In the genomic region with DNA sequence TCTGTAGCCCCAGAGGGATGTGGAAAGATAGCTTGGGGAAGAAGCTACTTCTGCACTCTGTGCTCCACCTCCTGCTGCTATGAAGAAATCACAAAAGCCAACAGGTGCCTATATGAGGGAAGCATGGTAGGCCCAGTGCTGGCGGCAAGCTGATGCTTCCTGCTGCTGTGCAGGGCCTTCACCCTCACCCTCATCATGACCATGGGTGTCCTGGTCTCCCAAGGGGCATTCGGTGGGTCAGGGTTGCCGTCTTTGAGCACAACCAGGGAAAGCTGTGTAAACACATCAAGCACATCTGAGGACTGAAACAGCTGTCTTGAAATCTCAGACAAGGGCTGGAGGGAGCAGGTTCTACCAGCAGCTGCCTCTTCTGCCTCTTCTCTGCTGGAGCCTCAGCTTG, we compare ENCODE assay signal across 16 cellular contexts.
DNase-seq lines count a peak whose midpoint lies in the region; ATAC-seq and TF ChIP-seq lines count a peak whose summit lies in the region.
"Had no signal": no experiment of that assay in that cellular context is flagged by ENCODE, and none has a peak within 500 bp of the region (broad histone marks: within the 10 kb centered on the region; RNA-seq: fewer than 3 reads in every experiment).

No MANE protein-coding gene starts in this region.

- POLR2A ChIA-PET in HEK293 (lab: Yijun Ruan, JAX): no interaction called here

- TF ChIP-seq CTCF in HEK293 (tag by site-specific recombination; IDR thresholded peaks at IDR 0.05) (no peak), gastroesophageal sphincter (IDR thresholded peaks at IDR 0.05) (no peak)

- H3K4me3 ChIP-seq in BLaER1 (no peak overlapping the region), HEK293 (ENCODE audit: low read depth, low read length) (no peak overlapping the region), trophoblast cell (ENCODE audit: low read depth, low read length) (no peak overlapping the region), gastroesophageal sphincter (no peak overlapping the region)
- H3K4me3 ChIP-seq: A549 had no signal

- CTCF ChIA-PET in HEK293 (lab: Yijun Ruan, JAX): interaction anchor here (0.6 to 1.0 kb wide), 3 partner anchors 109 to 373 kb away, joined by 3 to 4 read pairs (median 3); no protein-coding TSS in a partner anchor

- no peak for ATAC-seq in HG03280 (IDR thresholded peaks at IDR 0.05; ENCODE audit: unreplicated experiment)
- no peak for ATAC-seq in gastroesophageal sphincter
- ATAC-seq: A549; CD8-positive, alpha-beta T cell had no signal

- no peak overlapping the region for H2BK12ac ChIP-seq in trophoblast cell (ENCODE audit: low read length)

- TF ChIP-seq EP300 in gastroesophageal sphincter (IDR thresholded peaks at IDR 0.05): no peak

- no peaks in the 10 kb centered on the region for H3K79me1 ChIP-seq in trophoblast cell (ENCODE audit: low read length)

- DNase-seq in trophoblast cell (no peak), ecto neural progenitor cell (ENCODE audit: low spot score) (no peak)
- DNase-seq: AML-193; Caco-2; Calu3; CD4-positive, alpha-beta T cell; CD8-positive, alpha-beta T cell; DMS79 treated with DMSO at 0.1 percent for 48 hours; GF-D8 had no signal

- no peak overlapping the region for H3K23ac ChIP-seq in trophoblast cell (ENCODE audit: low read length)

- no peak overlapping the region for H2AFZ ChIP-seq in trophoblast cell (ENCODE audit: insufficient read depth, low read length, poor library complexity)

- no peak overlapping the region for H4K91ac ChIP-seq in trophoblast cell (ENCODE audit: low read depth, low read length)

- H3K36me3 ChIP-seq in BLaER1: no peaks in the 10 kb centered on the region
- no peaks in the 10 kb centered on the region for H3K36me3 ChIP-seq in HEK293 (ENCODE audit: control insufficient read depth in 2 of 2, insufficient read depth in 1 of 2, low read length in 2 of 2)
- H3K36me3 ChIP-seq in trophoblast cell (ENCODE audit: control insufficient read depth in 1 of 2, insufficient read depth in 2 of 2, low read length in 2 of 2): no peaks in the 10 kb centered on the region
- no peaks in the 10 kb centered on the region for H3K36me3 ChIP-seq in gastroesophageal sphincter

- H3K9me3 ChIP-seq in BLaER1 (no peaks in the 10 kb centered on the region; the same call in 1 of the 2 replicates), HEK293 (ENCODE audit: control insufficient read depth, insufficient read depth, low read depth, low read length) (no peaks in the 10 kb centered on the region), trophoblast cell (ENCODE audit: insufficient read depth, low read depth, low read length) (peaks cover 10% of the 10 kb centered on the region), gastroesophageal sphincter (no peaks in the 10 kb centered on the region)
- H3K9me3 ChIP-seq: A549, Caco-2 had no signal

- no peak overlapping the region for H3K4ac ChIP-seq in trophoblast cell (ENCODE audit: low read depth, low read length)

- no peak overlapping the region for H3K18ac ChIP-seq in trophoblast cell (ENCODE audit: low read length)

- TF ChIP-seq POLR2A in gastroesophageal sphincter (IDR thresholded peaks at IDR 0.05): no peak

- H3K14ac ChIP-seq in trophoblast cell (ENCODE audit: low read length): no peak overlapping the region

- H2AK5ac ChIP-seq in trophoblast cell (ENCODE audit: low read length): no peak overlapping the region

- no peaks in the 10 kb centered on the region for H3K79me2 ChIP-seq in trophoblast cell (ENCODE audit: control insufficient read depth, insufficient read depth, low read length, poor library complexity)

- H4K8ac ChIP-seq in trophoblast cell (ENCODE audit: low read depth, low read length): no peak overlapping the region

- H3K4me2 ChIP-seq in BLaER1 (peak overlapping the region; percentile 48), trophoblast cell (ENCODE audit: low read length) (no peak overlapping the region)
- H3K4me2 ChIP-seq: A549 had no signal

- H3K27me3 ChIP-seq in BLaER1 (no peaks in the 10 kb centered on the region), trophoblast cell (ENCODE audit: insufficient read depth, low read length) (no peaks in the 10 kb centered on the region), gastroesophageal sphincter (no peaks in the 10 kb centered on the region)

- no peak overlapping the region for H3K9ac ChIP-seq in BLaER1
- peak overlapping the region; percentile 23 for H3K9ac ChIP-seq in trophoblast cell (ENCODE audit: low read length)

- H3K27ac ChIP-seq in BLaER1 (no peak overlapping the region), HEK293 (ENCODE audit: extremely low read depth, low read depth, low read length) (no peak overlapping the region), trophoblast cell (ENCODE audit: low read depth, low read length) (no peak overlapping the region), gastroesophageal sphincter (no peak overlapping the region)
- H3K27ac ChIP-seq: 22Rv1, A549, C4-2B had no signal

- no CpG with 5 or more reads among the region's 3 CpGs for WGBS in trophoblast cell (ENCODE audit: extremely low coverage, insufficient coverage, insufficient read length)
- WGBS in gastroesophageal sphincter (ENCODE audit: low coverage in 1 of 2), 2 donors: 100% methylated on average over 1 of the region's 3 CpGs; no CpG with 5 or more reads in 1 of the 2 donors

- peaks cover 25% of the 10 kb centered on the region for H3K4me1 ChIP-seq in BLaER1
- no peaks in the 10 kb centered on the region for H3K4me1 ChIP-seq in HEK293 (ENCODE audit: control insufficient read depth, insufficient read depth, low read length)
- no peaks in the 10 kb centered on the region for H3K4me1 ChIP-seq in trophoblast cell (ENCODE audit: control insufficient read depth in 1 of 2, insufficient read depth in 2 of 2, low read length in 2 of 2)
- H3K4me1 ChIP-seq in gastroesophageal sphincter: no peaks in the 10 kb centered on the region
- H3K4me1 ChIP-seq: A549, Caco-2 had no signal

- H4K12ac ChIP-seq in trophoblast cell (ENCODE audit: low read depth, low read length): no peak overlapping the region

- no peak overlapping the region for H2BK5ac ChIP-seq in trophoblast cell (ENCODE audit: low read depth, low read length, poor library complexity)

- H4K20me1 ChIP-seq in BLaER1: no peaks in the 10 kb centered on the region

- no peak overlapping the region for H2BK120ac ChIP-seq in trophoblast cell (ENCODE audit: insufficient read depth, low read length, poor library complexity)

TF ChIP-seq in HEK293, 187 proteins besides CTCF, POLR2A, EP300 and RAD21:
- TF ChIP-seq ZNF211 (tag by site-specific recombination; IDR thresholded peaks at IDR 0.05; ENCODE audit: low read depth) (no peak), SCRT2 (tag by site-specific recombination; IDR thresholded peaks at IDR 0.05) (peak; percentile 53), ZNF138 (tag by site-specific recombination; IDR thresholded peaks at IDR 0.05; ENCODE audit: borderline replicate concordance) (no peak), ZNF837 (tag by site-specific recombination; IDR thresholded peaks at IDR 0.05) (no peak), ZBTB8A (tag by site-specific recombination; IDR thresholded peaks at IDR 0.05) (no peak), ZSCAN16 (tag by site-specific recombination; IDR thresholded peaks at IDR 0.05) (no peak)
- TF ChIP-seq, protein P1, sequence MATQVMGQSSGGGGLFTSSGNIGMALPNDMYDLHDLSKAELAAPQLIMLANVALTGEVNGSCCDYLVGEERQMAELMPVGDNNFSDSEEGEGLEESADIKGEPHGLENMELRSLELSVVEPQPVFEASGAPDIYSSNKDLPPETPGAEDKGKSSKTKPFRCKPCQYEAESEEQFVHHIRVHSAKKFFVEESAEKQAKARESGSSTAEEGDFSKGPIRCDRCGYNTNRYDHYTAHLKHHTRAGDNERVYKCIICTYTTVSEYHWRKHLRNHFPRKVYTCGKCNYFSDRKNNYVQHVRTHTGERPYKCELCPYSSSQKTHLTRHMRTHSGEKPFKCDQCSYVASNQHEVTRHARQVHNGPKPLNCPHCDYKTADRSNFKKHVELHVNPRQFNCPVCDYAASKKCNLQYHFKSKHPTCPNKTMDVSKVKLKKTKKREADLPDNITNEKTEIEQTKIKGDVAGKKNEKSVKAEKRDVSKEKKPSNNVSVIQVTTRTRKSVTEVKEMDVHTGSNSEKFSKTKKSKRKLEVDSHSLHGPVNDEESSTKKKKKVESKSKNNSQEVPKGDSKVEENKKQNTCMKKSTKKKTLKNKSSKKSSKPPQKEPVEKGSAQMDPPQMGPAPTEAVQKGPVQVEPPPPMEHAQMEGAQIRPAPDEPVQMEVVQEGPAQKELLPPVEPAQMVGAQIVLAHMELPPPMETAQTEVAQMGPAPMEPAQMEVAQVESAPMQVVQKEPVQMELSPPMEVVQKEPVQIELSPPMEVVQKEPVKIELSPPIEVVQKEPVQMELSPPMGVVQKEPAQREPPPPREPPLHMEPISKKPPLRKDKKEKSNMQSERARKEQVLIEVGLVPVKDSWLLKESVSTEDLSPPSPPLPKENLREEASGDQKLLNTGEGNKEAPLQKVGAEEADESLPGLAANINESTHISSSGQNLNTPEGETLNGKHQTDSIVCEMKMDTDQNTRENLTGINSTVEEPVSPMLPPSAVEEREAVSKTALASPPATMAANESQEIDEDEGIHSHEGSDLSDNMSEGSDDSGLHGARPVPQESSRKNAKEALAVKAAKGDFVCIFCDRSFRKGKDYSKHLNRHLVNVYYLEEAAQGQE (tag by site-specific recombination; IDR thresholded peaks at IDR 0.05): no peak
- TF ChIP-seq, protein P2, sequence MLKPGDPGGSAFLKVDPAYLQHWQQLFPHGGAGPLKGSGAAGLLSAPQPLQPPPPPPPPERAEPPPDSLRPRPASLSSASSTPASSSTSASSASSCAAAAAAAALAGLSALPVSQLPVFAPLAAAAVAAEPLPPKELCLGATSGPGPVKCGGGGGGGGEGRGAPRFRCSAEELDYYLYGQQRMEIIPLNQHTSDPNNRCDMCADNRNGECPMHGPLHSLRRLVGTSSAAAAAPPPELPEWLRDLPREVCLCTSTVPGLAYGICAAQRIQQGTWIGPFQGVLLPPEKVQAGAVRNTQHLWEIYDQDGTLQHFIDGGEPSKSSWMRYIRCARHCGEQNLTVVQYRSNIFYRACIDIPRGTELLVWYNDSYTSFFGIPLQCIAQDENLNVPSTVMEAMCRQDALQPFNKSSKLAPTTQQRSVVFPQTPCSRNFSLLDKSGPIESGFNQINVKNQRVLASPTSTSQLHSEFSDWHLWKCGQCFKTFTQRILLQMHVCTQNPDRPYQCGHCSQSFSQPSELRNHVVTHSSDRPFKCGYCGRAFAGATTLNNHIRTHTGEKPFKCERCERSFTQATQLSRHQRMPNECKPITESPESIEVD (tag by site-specific recombination; IDR thresholded peaks at IDR 0.05): no peak
- TF ChIP-seq, protein P3, sequence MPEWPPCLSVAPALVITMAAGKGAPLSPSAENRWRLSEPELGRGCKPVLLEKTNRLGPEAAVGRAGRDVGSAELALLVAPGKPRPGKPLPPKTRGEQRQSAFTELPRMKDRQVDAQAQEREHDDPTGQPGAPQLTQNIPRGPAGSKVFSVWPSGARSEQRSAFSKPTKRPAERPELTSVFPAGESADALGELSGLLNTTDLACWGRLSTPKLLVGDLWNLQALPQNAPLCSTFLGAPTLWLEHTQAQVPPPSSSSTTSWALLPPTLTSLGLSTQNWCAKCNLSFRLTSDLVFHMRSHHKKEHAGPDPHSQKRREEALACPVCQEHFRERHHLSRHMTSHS (tag by site-specific recombination; IDR thresholded peaks at IDR 0.05): no peak
